Comparison of ENCODE assay signal across 28 cellular contexts in the genomic region with DNA sequence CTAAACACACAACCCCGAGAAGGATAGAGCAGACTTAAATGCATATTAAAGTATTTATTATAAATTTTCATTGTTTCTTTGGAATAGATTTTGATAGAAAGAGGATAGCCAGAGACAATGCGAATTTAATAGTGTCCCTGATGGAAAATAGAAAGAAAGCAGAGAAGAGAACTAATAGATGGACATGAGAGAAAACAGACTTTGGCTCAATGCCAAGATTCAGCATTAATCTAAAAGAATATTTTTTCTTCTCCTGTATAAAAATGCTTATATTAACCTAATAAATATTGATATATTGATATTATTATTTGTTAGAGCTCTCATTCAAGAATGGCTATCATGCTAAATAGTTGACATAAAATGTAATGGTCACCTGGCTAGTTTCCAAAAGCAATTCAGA.
"Had no signal": no experiment of that assay in that cellular context is flagged by ENCODE, and none has a peak within 500 bp of the region (broad histone marks: within the 10 kb centered on the region; RNA-seq: fewer than 3 reads in every experiment).

No MANE protein-coding gene starts in this region.

- H3K79me2 ChIP-seq: parathyroid adenoma had no signal

- H3K36me3 ChIP-seq: neural progenitor cell, ovary, spleen, suprapubic skin, tibial artery, transverse colon, upper lobe of right lung, uterus had no signal

- H3K27me3 ChIP-seq: neural progenitor cell, ovary, spleen, suprapubic skin, testis, tibial artery, transverse colon, upper lobe of right lung, uterus had no signal

- H3K9me3 ChIP-seq: ovary, psoas muscle, suprapubic skin, testis, tibial artery, transverse colon, upper lobe of right lung, uterus had no signal

- H3K4me3 ChIP-seq: neural progenitor cell, ovary, psoas muscle, skin epidermis, smooth muscle cell, spleen, suprapubic skin, testis, tibial artery, transverse colon, upper lobe of right lung, uterus had no signal

- H3K4me1 ChIP-seq: neural progenitor cell, parathyroid adenoma, spleen, suprapubic skin, testis, tibial artery, transverse colon, upper lobe of right lung, uterus had no signal

- DNase-seq: natural killer cell; occipital lobe; ovary; posterior cingulate gyrus; psoas muscle; right cardiac atrium; spleen; stimulated activated CD4-positive, alpha-beta T cell treated with anti-CD3 and anti-CD28 coated beads, Interleukin-12 subunit alpha, Interleukin-12 subunit beta, amount 100 ng/mL, for 4 hours; stimulated activated CD4-positive, alpha-beta T cell treated with anti-CD3 and anti-CD28 coated beads, Interleukin-1b, Interleukin-23, amount 100 ng/mL, for 48 hours; stimulated activated CD4-positive, alpha-beta T cell treated with anti-CD3 and anti-CD28 coated beads, Interleukin-4, amount 100 ng/mL, for 1 hour; stimulated activated CD4-positive, alpha-beta T cell treated with anti-CD3 and anti-CD28 coated beads, Interleukin-4, amount 100 ng/mL, for 4 hours; stimulated activated CD8-positive, alpha-beta memory T cell treated with anti-CD3 and anti-CD28 coated beads, Interleukin-4, amount 100 ng/mL, for 48 hours; stimulated activated naive CD4-positive, alpha-beta T cell; stimulated activated naive CD8-positive, alpha-beta T cell treated with anti-CD3 and anti-CD28 coated beads, Interleukin-15, amount 100 ng/mL, for 72 hours; stimulated activated naive CD8-positive, alpha-beta T cell treated with anti-CD3 and anti-CD28 coated beads, Interleukin-15, Interleukin-2, amounts not matched to agents 100 U/mL and 50 U/mL, for 24 hours; substantia nigra; testis; tibial artery; transverse colon; upper lobe of right lung; uterus had no signal

- H2AFZ ChIP-seq: neural progenitor cell, parathyroid adenoma had no signal

- H3K27ac ChIP-seq: neural progenitor cell, ovary, parathyroid adenoma, skin epidermis, spleen, suprapubic skin, testis, tibial artery, transverse colon, upper lobe of right lung, uterus had no signal

- H3K9ac ChIP-seq: neural progenitor cell, parathyroid adenoma had no signal

- H3K4me2 ChIP-seq: neural progenitor cell, smooth muscle cell had no signal

- ATAC-seq: natural killer cell; right cardiac atrium; sciatic nerve; stimulated activated memory B cell treated with anti-CD40 and anti-IgM and Interleukin-4, amounts not matched to agents 10 μg/mL and 1 μg/mL and 100 μg/mL, for 72 hours; stimulated activated naive CD8-positive, alpha-beta T cell treated with anti-CD3 and anti-CD28 coated beads, Interleukin-15, amount 100 ng/mL, for 72 hours; stimulated activated naive CD8-positive, alpha-beta T cell treated with anti-CD3 and anti-CD28 coated beads, Interleukin-15, Interleukin-2, amounts not matched to agents 100 U/mL and 50 U/mL, for 24 hours; upper lobe of right lung had no signal
